ENCODE assay signal across 17 cellular contexts in genomic region chr7:6709808-6710207, GRCh38. TPM values are rescaled to one million over a fixed set of nuclear protein-coding genes. Genes with fewer than 3 reads are reported as not detected.
A peak's percentile ranks its signal among the peaks of the same experiment; 100 is the strongest.
DNase-seq lines count a peak whose midpoint lies in the region; ATAC-seq lines count a peak whose summit lies in the region.
"Had no signal": no experiment of that assay in that cellular context is flagged by ENCODE, and none has a peak within 500 bp of the region (broad histone marks: within the 10 kb centered on the region; RNA-seq: fewer than 3 reads in every experiment).

No MANE protein-coding gene starts in this region.

- H3K79me1 ChIP-seq in mesendoderm (ENCODE audit: low read length) = peaks cover 8% of the 10 kb centered on the region

- no peak overlapping the region for H3K4ac ChIP-seq in mesendoderm (ENCODE audit: low read depth, low read length)

- ATAC-seq in activated CD4-positive, alpha-beta T cell treated with anti-CD3 and anti-CD28 coated beads for 36 hours = no peak
- ATAC-seq in left lobe of liver = peak; percentile 56
- no peak for ATAC-seq in HG03196 (IDR thresholded peaks at IDR 0.05; ENCODE audit: unreplicated experiment)
- ATAC-seq in GM21737 (IDR thresholded peaks at IDR 0.05; ENCODE audit: unreplicated experiment) = no peak
- ATAC-seq: heart right ventricle, psoas muscle had no signal

- no peak overlapping the region for H3K4me2 ChIP-seq in mesendoderm (ENCODE audit: low read length)

- intact Hi-C loops in activated CD4-positive, alpha-beta T cell treated with anti-CD3 and anti-CD28 coated beads for 36 hours (cut with DNase I, micrococcal nuclease) = no loop called here

- peaks cover 16% of the 10 kb centered on the region for H3K79me2 ChIP-seq in mesendoderm (ENCODE audit: control insufficient read depth, insufficient read depth, low read length)

- no peaks in the 10 kb centered on the region for H3K36me3 ChIP-seq in mesendoderm (ENCODE audit: control insufficient read depth, insufficient read depth, low read length)

- no peak overlapping the region for H3K9ac ChIP-seq in mesendoderm (ENCODE audit: low read length)

- no peak overlapping the region for H2AK5ac ChIP-seq in mesendoderm (ENCODE audit: low read length)

- no peak overlapping the region for H4K5ac ChIP-seq in mesendoderm (ENCODE audit: low read length)

- no peak overlapping the region for H2BK120ac ChIP-seq in mesendoderm (ENCODE audit: low read depth, low read length)

- no peak overlapping the region for H3K4me3 Mint-ChIP-seq in activated CD4-positive, alpha-beta T cell treated with anti-CD3 and anti-CD28 coated beads for 36 hours
- H3K4me3 Mint-ChIP-seq in activated CD4-positive, alpha-beta T cell treated with anti-CD3 and anti-CD28 coated beads, Interleukin-2, amount 10 ng/mL, durations not matched to agents 7 days and 5 days = no peak overlapping the region

- H3K18ac ChIP-seq in mesendoderm (ENCODE audit: low read length) = no peak overlapping the region

- peaks cover 13% of the 10 kb centered on the region for H3K36me3 Mint-ChIP-seq in activated CD4-positive, alpha-beta T cell treated with anti-CD3 and anti-CD28 coated beads for 36 hours (ENCODE audit: low read depth)
- H3K36me3 Mint-ChIP-seq in activated CD4-positive, alpha-beta T cell treated with anti-CD3 and anti-CD28 coated beads, Interleukin-2, amount 10 ng/mL, durations not matched to agents 7 days and 5 days (ENCODE audit: low read depth) = peaks cover 17% of the 10 kb centered on the region

- no peak overlapping the region for H4K8ac ChIP-seq in mesendoderm (ENCODE audit: low read depth, low read length)

- peak; percentile 41 for DNase-seq in activated CD4-positive, alpha-beta T cell treated with anti-CD3 and anti-CD28 coated beads for 36 hours
- DNase-seq in activated CD4-positive, alpha-beta T cell treated with anti-CD3 and anti-CD28 coated beads, Interleukin-2, amount 10 ng/mL, durations not matched to agents 7 days and 5 days = no peak
- DNase-seq in ELR (ENCODE audit: low read depth) (peak; percentile 10), NCI-H69 (lab: John Stamatoyannopoulos, UW) (peak; percentile 22), left lobe of liver (ENCODE audit: low spot score) (peak; percentile 62), mesendoderm (no peak)
- DNase-seq: activated effector memory CD4-positive, alpha-beta T cell treated with Interleukin-2 at 50 U/mL for 16 hours; amygdala; heart right ventricle; psoas muscle; spleen; T-helper 9 cell had no signal

- H3K4me1 Mint-ChIP-seq in activated CD4-positive, alpha-beta T cell treated with anti-CD3 and anti-CD28 coated beads for 36 hours = peaks cover 18% of the 10 kb centered on the region
- H3K4me1 Mint-ChIP-seq in activated CD4-positive, alpha-beta T cell treated with anti-CD3 and anti-CD28 coated beads, Interleukin-2, amount 10 ng/mL, durations not matched to agents 7 days and 5 days = peaks cover 20% of the 10 kb centered on the region

- H3K9me3 Mint-ChIP-seq in activated CD4-positive, alpha-beta T cell treated with anti-CD3 and anti-CD28 coated beads for 36 hours (ENCODE audit: low read depth) = peaks cover 2% of the 10 kb centered on the region
- peaks cover 10% of the 10 kb centered on the region for H3K9me3 Mint-ChIP-seq in activated CD4-positive, alpha-beta T cell treated with anti-CD3 and anti-CD28 coated beads, Interleukin-2, amount 10 ng/mL, durations not matched to agents 7 days and 5 days

- no peaks in the 10 kb centered on the region for H3K27me3 ChIP-seq in mesendoderm (ENCODE audit: insufficient read depth, low read length, poor library complexity)
- H3K27me3 ChIP-seq: heart right ventricle, vagina had no signal

- H3K4me3 ChIP-seq in mesendoderm (ENCODE audit: low read length) = no peak overlapping the region
- H3K4me3 ChIP-seq: heart right ventricle, psoas muscle, spleen, vagina had no signal

- no peak overlapping the region for H3K27ac Mint-ChIP-seq in activated CD4-positive, alpha-beta T cell treated with anti-CD3 and anti-CD28 coated beads for 36 hours
- H3K27ac Mint-ChIP-seq in activated CD4-positive, alpha-beta T cell treated with anti-CD3 and anti-CD28 coated beads, Interleukin-2, amount 10 ng/mL, durations not matched to agents 7 days and 5 days = no peak overlapping the region

- no peak overlapping the region for H2BK5ac ChIP-seq in mesendoderm (ENCODE audit: low read length)

- POLR2A ChIA-PET in activated CD4-positive, alpha-beta T cell treated with anti-CD3 and anti-CD28 coated beads for 36 hours (lab: Charles Lee) = no interaction called here
- POLR2A ChIA-PET in activated CD4-positive, alpha-beta T cell treated with anti-CD3 and anti-CD28 coated beads, Interleukin-2, amount 10 ng/mL, durations not matched to agents 7 days and 5 days (lab: Charles Lee) = no interaction called here

- H2BK15ac ChIP-seq in mesendoderm (replicated peaks; ENCODE audit: low read depth) = no peak overlapping the region

- H3K56ac ChIP-seq in mesendoderm (ENCODE audit: low read length) = no peak overlapping the region

- no CpG with 5 or more reads among the region's 6 CpGs for WGBS in mesendoderm (ENCODE audit: extremely low coverage, insufficient coverage, low lambda C conversion rate)

- H3K4me1 ChIP-seq in mesendoderm (ENCODE audit: control insufficient read depth, low read depth, low read length) = peaks cover 3% of the 10 kb centered on the region

- no peak overlapping the region for H3K27ac ChIP-seq in mesendoderm (ENCODE audit: low read depth, low read length)
- H3K27ac ChIP-seq: heart right ventricle, psoas muscle, spleen, vagina had no signal

- H3K23ac ChIP-seq in mesendoderm (ENCODE audit: low read length) = no peak overlapping the region

- CTCF ChIA-PET in activated CD4-positive, alpha-beta T cell treated with anti-CD3 and anti-CD28 coated beads for 36 hours (lab: Charles Lee) = no interaction called here
- CTCF ChIA-PET in activated CD4-positive, alpha-beta T cell treated with anti-CD3 and anti-CD28 coated beads, Interleukin-2, amount 10 ng/mL, durations not matched to agents 7 days and 5 days (lab: Charles Lee) = no interaction called here

- no peaks in the 10 kb centered on the region for H3K27me3 Mint-ChIP-seq in activated CD4-positive, alpha-beta T cell treated with anti-CD3 and anti-CD28 coated beads for 36 hours
- H3K27me3 Mint-ChIP-seq in activated CD4-positive, alpha-beta T cell treated with anti-CD3 and anti-CD28 coated beads, Interleukin-2, amount 10 ng/mL, durations not matched to agents 7 days and 5 days = no peaks in the 10 kb centered on the region

RNA-seq across cellular contexts. Expression of gene ZNF12, which starts 3.1 kb away (rescaled TPM):
- 10 to 100 TPM; 22.4 to 23.2 TPM for total RNA-seq in activated CD4-positive, alpha-beta T cell treated with anti-CD3 and anti-CD28 coated beads for 36 hours
- 10 to 100 TPM; 24.9 to 25.7 TPM for total RNA-seq in activated CD4-positive, alpha-beta T cell treated with anti-CD3 and anti-CD28 coated beads, Interleukin-2, amount 10 ng/mL, durations not matched to agents 7 days and 5 days
- total RNA-seq in left lobe of liver = 12.8 TPM
- polyA plus RNA-seq in mesendoderm (2013, experiment 1 of 2) = 8.4 TPM
- polyA plus RNA-seq in mesendoderm (2013, experiment 2 of 2) = 7.7 TPM

RNA-seq across cellular contexts. Expression of gene RSPH10B2, which starts 44.1 kb away (rescaled TPM):
- under 1 TPM in 1 of 2 experiments, not detected in 1; 0.48 TPM for total RNA-seq in activated CD4-positive, alpha-beta T cell treated with anti-CD3 and anti-CD28 coated beads for 36 hours
- under 1 TPM; 0.22 to 0.31 TPM for total RNA-seq in activated CD4-positive, alpha-beta T cell treated with anti-CD3 and anti-CD28 coated beads, Interleukin-2, amount 10 ng/mL, durations not matched to agents 7 days and 5 days
- total RNA-seq in left lobe of liver = not detected
- polyA plus RNA-seq in mesendoderm (2013, experiment 1 of 2) = 0.22 TPM
- polyA plus RNA-seq in mesendoderm (2013, experiment 2 of 2) = 0.06 TPM
- total RNA-seq: kidney epithelial cell had no signal
- polyA plus RNA-seq: AG04450 had no signal

Comparison
In these comparisons a context has a peak if more than half of its experiments do, and no peak if none do; other contexts are left out.
1. DNase-seq: peak in activated CD4-positive, alpha-beta T cell treated with anti-CD3 and anti-CD28 coated beads for 36 hours (single experiment), ELR (single experiment), NCI-H69 (single experiment) and left lobe of liver (single experiment); none in activated CD4-positive, alpha-beta T cell treated with anti-CD3 and anti-CD28 coated beads, Interleukin-2, amount 10 ng/mL, durations not matched to agents 7 days and 5 days (single experiment) and mesendoderm (single experiment).